Comparison of ENCODE assay signal across 7 cellular contexts in genomic region chr19:12913871-12914690, GRCh38. TPM values are rescaled to one million over a fixed set of nuclear protein-coding genes. Genes with fewer than 3 reads are reported as not detected.
A peak's percentile ranks its signal among the peaks of the same experiment; 100 is the strongest.
DNase-seq lines count a peak whose midpoint lies in the region; ATAC-seq and TF ChIP-seq lines count a peak whose summit lies in the region.
"Had no signal": no experiment of that assay in that cellular context is flagged by ENCODE, and none has a peak within 500 bp of the region (broad histone marks: within the 10 kb centered on the region; RNA-seq: fewer than 3 reads in every experiment).

No MANE protein-coding gene starts in this region.

- H3K9ac ChIP-seq in liver (ENCODE audit: low read depth in 1 of 2, low read length in 2 of 2): no peak overlapping the region

- WGBS in liver: 66% methylated on average over 12 of the region's 12 CpGs

- ATAC-seq in GM21526 (IDR thresholded peaks at IDR 0.05; ENCODE audit: low FRiP score, unreplicated experiment) (no peak), GM21717 (IDR thresholded peaks at IDR 0.05; ENCODE audit: unreplicated experiment) (no peak)

- no peaks in the 10 kb centered on the region for H3K27me3 Mint-ChIP-seq in activated CD4-positive, alpha-beta memory T cell treated with anti-CD3 and anti-CD28 coated beads, Interleukin-2, amount 10 ng/mL, durations not matched to agents 7 days and 5 days
- H3K27me3 Mint-ChIP-seq in chondrocyte (ENCODE audit: low read depth): no peaks in the 10 kb centered on the region

- no peaks in the 10 kb centered on the region for H3K27me3 ChIP-seq in liver (ENCODE audit: control insufficient read depth in 4 of 4, insufficient read depth in 4 of 4, low read length in 3 of 4)

- TF ChIP-seq CTCF in liver (IDR thresholded peaks at IDR 0.05; ENCODE audit: low read depth, low read length, missing input control) (no peak), chondrocyte (IDR thresholded peaks at IDR 0.05) (no peak)

- CTCF ChIA-PET in activated CD4-positive, alpha-beta memory T cell treated with anti-CD3 and anti-CD28 coated beads, Interleukin-2, amount 10 ng/mL, durations not matched to agents 7 days and 5 days (lab: Charles Lee): interaction anchor here (0.6 to 2.7 kb wide), 5 partner anchors 14 to 191 kb away, joined by 3 to 16 read pairs (median 7); partner anchors contain the start of gene GCDH

- H3K27ac ChIP-seq in liver (ENCODE audit: low read depth in 1 of 2, low read length in 2 of 2): no peak overlapping the region

- peak overlapping the region; percentile 47 for H3K4me3 ChIP-seq in Jurkat, Clone E6-1 (ENCODE audit: low read length)
- H3K4me3 ChIP-seq in liver (ENCODE audit: low read depth in 1 of 3, low read length in 3 of 3): no peak overlapping the region

- peak overlapping the region; percentile 95 for H3K27ac Mint-ChIP-seq in activated CD4-positive, alpha-beta memory T cell treated with anti-CD3 and anti-CD28 coated beads, Interleukin-2, amount 10 ng/mL, durations not matched to agents 7 days and 5 days
- no peak overlapping the region for H3K27ac Mint-ChIP-seq in chondrocyte (ENCODE audit: unreplicated experiment)

- peak overlapping the region; percentile 44 for H3K4me3 Mint-ChIP-seq in activated CD4-positive, alpha-beta memory T cell treated with anti-CD3 and anti-CD28 coated beads, Interleukin-2, amount 10 ng/mL, durations not matched to agents 7 days and 5 days
- no peak overlapping the region for H3K4me3 Mint-ChIP-seq in chondrocyte (ENCODE audit: unreplicated experiment)

- H3K9me3 ChIP-seq in liver (ENCODE audit: control insufficient read depth in 4 of 4, low read length in 3 of 4): no peaks in the 10 kb centered on the region

- POLR2A ChIA-PET in activated CD4-positive, alpha-beta memory T cell treated with anti-CD3 and anti-CD28 coated beads, Interleukin-2, amount 10 ng/mL, durations not matched to agents 7 days and 5 days (lab: Charles Lee): interaction anchor here (0.7 to 5.8 kb wide), 13 partner anchors 10 to 191 kb away, joined by 3 to 37 read pairs (median 4); partner anchors contain the start of genes CALR, FARSA, GADD45GIP1 and GCDH

- peaks cover 0 to 9% (median 9%) of the 10 kb centered on the region in 4 donors for H3K4me1 ChIP-seq in liver (ENCODE audit: control insufficient read depth in 4 of 4, insufficient read depth in 4 of 4, low read length in 3 of 4)

- DNase-seq in Jurkat, Clone E6-1 (ENCODE audit: low read depth, low spot score): peak; percentile 92
- peak; percentile 73 for DNase-seq in activated CD4-positive, alpha-beta memory T cell treated with anti-CD3 and anti-CD28 coated beads, Interleukin-2, amount 10 ng/mL, durations not matched to agents 7 days and 5 days
- DNase-seq in chondrocyte (ENCODE audit: low spot score): no peak

- peaks cover 3% of the 10 kb centered on the region for H3K36me3 Mint-ChIP-seq in activated CD4-positive, alpha-beta memory T cell treated with anti-CD3 and anti-CD28 coated beads, Interleukin-2, amount 10 ng/mL, durations not matched to agents 7 days and 5 days (ENCODE audit: low read depth)
- no peaks in the 10 kb centered on the region for H3K36me3 Mint-ChIP-seq in chondrocyte (ENCODE audit: low read depth)

- peaks cover 36% of the 10 kb centered on the region for H3K4me1 Mint-ChIP-seq in activated CD4-positive, alpha-beta memory T cell treated with anti-CD3 and anti-CD28 coated beads, Interleukin-2, amount 10 ng/mL, durations not matched to agents 7 days and 5 days
- H3K4me1 Mint-ChIP-seq in chondrocyte (ENCODE audit: low read depth): peaks cover 10% of the 10 kb centered on the region

- TF ChIP-seq RAD21 in liver (IDR thresholded peaks at IDR 0.05): no peak

- H3K9me3 Mint-ChIP-seq in activated CD4-positive, alpha-beta memory T cell treated with anti-CD3 and anti-CD28 coated beads, Interleukin-2, amount 10 ng/mL, durations not matched to agents 7 days and 5 days: no peaks in the 10 kb centered on the region
- no peaks in the 10 kb centered on the region for H3K9me3 Mint-ChIP-seq in chondrocyte (ENCODE audit: low read depth)

- H3K36me3 ChIP-seq in liver (ENCODE audit: control insufficient read depth in 4 of 4, insufficient read depth in 3 of 4, low read depth in 1 of 4, low read length in 3 of 4): no peaks in the 10 kb centered on the region

TF ChIP-seq in liver, 16 proteins besides CTCF, POLR2A, EP300 and RAD21:
- no peak for TF ChIP-seq TAF1 (conservative IDR thresholded peaks at IDR 0.05)
- peak; percentile 11 for TF ChIP-seq SP1 (IDR thresholded peaks at IDR 0.05)

RNA-seq across cellular contexts. Expression of gene SYCE2, which starts 5.0 kb away (rescaled TPM):
- polyA plus RNA-seq in Jurkat, Clone E6-1 (2012; ENCODE audit: insufficient read depth, insufficient read length): 32.7 TPM
- 1 to 10 TPM; 3.9 to 4.9 TPM for total RNA-seq in activated CD4-positive, alpha-beta memory T cell treated with anti-CD3 and anti-CD28 coated beads, Interleukin-2, amount 10 ng/mL, durations not matched to agents 7 days and 5 days
- under 1 TPM in 1 of 2 donors, not detected in 1; 0.42 TPM for total RNA-seq in liver
- polyA plus RNA-seq in liver: under 1 TPM; 0.07 to 0.43 TPM
- total RNA-seq in chondrocyte: 0.53 TPM in 1 of 3 replicates, not detected in the others

RNA-seq across cellular contexts. Expression of gene FARSA, which starts 19.4 kb away (rescaled TPM):
- polyA plus RNA-seq in Jurkat, Clone E6-1 (2012; ENCODE audit: insufficient read depth, insufficient read length): 199 TPM
- total RNA-seq in activated CD4-positive, alpha-beta memory T cell treated with anti-CD3 and anti-CD28 coated beads, Interleukin-2, amount 10 ng/mL, durations not matched to agents 7 days and 5 days: 10 to 100 TPM; 72.4 to 74.9 TPM
- total RNA-seq in liver (10 to 100 TPM; 29.8 to 34.0 TPM), chondrocyte (46.4 to 53.3 TPM (median 47.4 TPM) in 3 replicates)
- 10 to 100 TPM; 34.7 to 50.1 TPM for polyA plus RNA-seq in liver

RNA-seq across cellular contexts. Expression of gene GCDH, which starts 23.1 kb away (rescaled TPM):
- polyA plus RNA-seq in Jurkat, Clone E6-1 (2012; ENCODE audit: insufficient read depth, insufficient read length): 64.1 TPM
- 10 to 100 TPM; 23.3 to 25.1 TPM for total RNA-seq in activated CD4-positive, alpha-beta memory T cell treated with anti-CD3 and anti-CD28 coated beads, Interleukin-2, amount 10 ng/mL, durations not matched to agents 7 days and 5 days
- total RNA-seq in liver (100 to 1,000 TPM in 1 of 2 donors, 10 to 100 TPM in 1; 65.8 to 118 TPM), chondrocyte (13.2 to 21.3 TPM (median 14.4 TPM) in 3 replicates)
- polyA plus RNA-seq in liver: 10 to 100 TPM; 68.6 to 87.7 TPM

RNA-seq across cellular contexts. Expression of gene CALR, which starts 24.3 kb away (rescaled TPM):
- polyA plus RNA-seq in Jurkat, Clone E6-1 (2012; ENCODE audit: insufficient read depth, insufficient read length): 1,107 TPM
- total RNA-seq in activated CD4-positive, alpha-beta memory T cell treated with anti-CD3 and anti-CD28 coated beads, Interleukin-2, amount 10 ng/mL, durations not matched to agents 7 days and 5 days: 100 to 1,000 TPM; 640 to 660 TPM
- total RNA-seq in liver: 1,000 to 10,000 TPM in 1 of 2 donors, 100 to 1,000 TPM in 1; 618 to 1,316 TPM
- polyA plus RNA-seq in liver: 1,000 to 10,000 TPM in 1 of 2 donors, 100 to 1,000 TPM in 1; 913 to 1,228 TPM
- total RNA-seq in chondrocyte: 1,165 to 1,556 TPM (median 1,179 TPM) in 3 replicates

RNA-seq across cellular contexts. Expression of gene KLF1, which starts 27.1 kb away (rescaled TPM):
- polyA plus RNA-seq in Jurkat, Clone E6-1 (2012; ENCODE audit: insufficient read depth, insufficient read length): not detected
- total RNA-seq in activated CD4-positive, alpha-beta memory T cell treated with anti-CD3 and anti-CD28 coated beads, Interleukin-2, amount 10 ng/mL, durations not matched to agents 7 days and 5 days: under 1 TPM; 0.13 to 0.20 TPM
- total RNA-seq in liver (100 to 1,000 TPM in 1 of 2 donors, not detected in 1; 234 TPM), chondrocyte (not detected in 3 replicates)
- polyA plus RNA-seq in liver: not detected
- total RNA-seq: RPMI7951 had no signal
